Comparison of ENCODE assay signal across 11 cellular contexts in genomic region chr4:154328030-154328429, GRCh38.
"Had no signal": no experiment of that assay in that cellular context is flagged by ENCODE, and none has a peak within 500 bp of the region (broad histone marks: within the 10 kb centered on the region; RNA-seq: fewer than 3 reads in every experiment).

No MANE protein-coding gene starts in this region.

- DNase-seq: GM23248, GOT3, H7, H9, HCEC 1CT, HFFc6 had no signal

- FAIRE-seq: H1, H54 had no signal

- ATAC-seq: GM23338, HCT116 had no signal

- H3K9ac ChIP-seq: GM23248 had no signal

- H3K4me2 ChIP-seq: GM23338 had no signal

- H3K36me3 ChIP-seq: HAP-1 had no signal

- H3K4me3 ChIP-seq: GM23248, GM23338, HAP-1 had no signal

- H3K27ac ChIP-seq: GM23248 had no signal

- H2AFZ ChIP-seq: GM23248, GM23338 had no signal

- H3K9me3 ChIP-seq: HAP-1 had no signal

- H3K4me1 ChIP-seq: HAP-1 had no signal
